In the genomic region with DNA sequence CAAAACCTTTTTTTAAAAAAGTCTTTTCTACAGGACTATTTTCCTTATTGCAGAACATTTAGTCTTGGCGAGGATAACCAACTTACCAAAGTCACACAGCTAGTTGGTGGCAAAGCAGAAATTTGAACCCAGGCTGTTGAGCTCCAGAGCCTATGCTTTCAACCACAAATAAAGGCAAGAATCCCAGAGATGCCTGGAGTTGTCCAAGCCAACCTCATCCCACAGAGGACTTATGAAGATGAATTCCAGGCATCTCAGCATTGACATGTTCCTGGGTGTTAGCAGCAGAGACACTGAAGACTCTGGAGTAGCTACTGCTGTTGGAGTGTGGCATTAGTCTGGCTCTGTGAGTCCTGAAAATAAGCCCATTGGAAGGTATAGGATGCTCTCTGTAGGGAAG, we compare ENCODE assay signal across 17 cellular contexts.
A peak's percentile ranks its signal among the peaks of the same experiment; 100 is the strongest.
DNase-seq lines count a peak whose midpoint lies in the region; ATAC-seq and TF ChIP-seq lines count a peak whose summit lies in the region.
"Had no signal": no experiment of that assay in that cellular context is flagged by ENCODE, and none has a peak within 500 bp of the region (broad histone marks: within the 10 kb centered on the region; RNA-seq: fewer than 3 reads in every experiment).

No MANE protein-coding gene starts in this region.

- peaks cover 2% of the 10 kb centered on the region for H3K36me3 Mint-ChIP-seq in activated CD4-positive, alpha-beta T cell treated with anti-CD3 and anti-CD28 coated beads, Interleukin-2, amount 10 ng/mL, durations not matched to agents 24 days and 14 days (ENCODE audit: low read depth)
- H3K36me3 Mint-ChIP-seq in activated T-cell treated with anti-CD3 and anti-CD28 coated beads, Interleukin-2, amount 50 U/mL, for 72 hours (ENCODE audit: insufficient read depth in 2 of 2) = peaks cover 2 to 3% of the 10 kb centered on the region in 2 donors
- H3K36me3 Mint-ChIP-seq: CD8-positive, alpha-beta T cell had no signal

- no peak for TF ChIP-seq POLR2A in stomach (IDR thresholded peaks at IDR 0.05)

- H3K36me3 ChIP-seq in smooth muscle cell (ENCODE audit: low read depth) (no peaks in the 10 kb centered on the region), stomach (no peaks in the 10 kb centered on the region)
- H3K36me3 ChIP-seq: BLaER1 had no signal

- H3K4me1 ChIP-seq in smooth muscle cell (ENCODE audit: low read depth) = no peaks in the 10 kb centered on the region
- H3K4me1 ChIP-seq in stomach = peaks cover 0 to 7% (median 0%) of the 10 kb centered on the region in 4 donors
- H3K4me1 ChIP-seq: BLaER1 had no signal

- TF ChIP-seq CTCF in smooth muscle cell (IDR thresholded peaks at IDR 0.05; ENCODE audit: borderline replicate concordance, insufficient read depth, poor library complexity, severe bottlenecking) (no peak), stomach (IDR thresholded peaks at IDR 0.05) (no peak)

- peaks cover 17% of the 10 kb centered on the region for H3F3A ChIP-seq in smooth muscle cell (ENCODE audit: low read depth)

- no peaks in the 10 kb centered on the region for H3K27me3 ChIP-seq in smooth muscle cell (ENCODE audit: low read depth)
- H3K27me3 ChIP-seq in stomach = no peaks in the 10 kb centered on the region
- H3K27me3 ChIP-seq: BLaER1 had no signal

- ATAC-seq in activated T-cell treated with anti-CD3 and anti-CD28 coated beads, Interleukin-2, amount 50 U/mL, for 72 hours (replicated peaks in 1 of 2) = no peak
- ATAC-seq: CD8-positive, alpha-beta T cell had no signal

- H3K27ac ChIP-seq in smooth muscle cell (ENCODE audit: low read depth) (no peak overlapping the region), stomach (no peak overlapping the region)
- H3K27ac ChIP-seq: 22Rv1, BLaER1, C4-2B had no signal

- H3K9ac ChIP-seq in smooth muscle cell (ENCODE audit: low read depth) = no peak overlapping the region
- H3K9ac ChIP-seq: BLaER1 had no signal

- H3K4me3 ChIP-seq in smooth muscle cell = no peak overlapping the region
- H3K4me3 ChIP-seq in stomach = no peak overlapping the region
- H3K4me3 ChIP-seq: BLaER1 had no signal

- H3K79me2 ChIP-seq in smooth muscle cell (ENCODE audit: low read depth) = no peaks in the 10 kb centered on the region

- H3K27me3 Mint-ChIP-seq in activated CD4-positive, alpha-beta T cell treated with anti-CD3 and anti-CD28 coated beads, Interleukin-2, amount 10 ng/mL, durations not matched to agents 24 days and 14 days = no peaks in the 10 kb centered on the region
- H3K27me3 Mint-ChIP-seq in activated T-cell treated with anti-CD3 and anti-CD28 coated beads, Interleukin-2, amount 50 U/mL, for 72 hours (ENCODE audit: low read depth) = no peaks in the 10 kb centered on the region
- H3K27me3 Mint-ChIP-seq: B cell; CD4-positive, CD25-positive, alpha-beta regulatory T cell had no signal

- H3K4me3 Mint-ChIP-seq in activated CD4-positive, alpha-beta T cell treated with anti-CD3 and anti-CD28 coated beads, Interleukin-2, amount 10 ng/mL, durations not matched to agents 24 days and 14 days = no peak overlapping the region
- no peak overlapping the region for H3K4me3 Mint-ChIP-seq in activated T-cell treated with anti-CD3 and anti-CD28 coated beads, Interleukin-2, amount 50 U/mL, for 72 hours
- H3K4me3 Mint-ChIP-seq: B cell; CD4-positive, CD25-positive, alpha-beta regulatory T cell; CD8-positive, alpha-beta T cell had no signal

- WGBS in smooth muscle cell (ENCODE audit: low lambda C conversion rate) = 90% methylated on average over 1 of the region's 1 CpG
- 89 to 99% (median 97%) methylated on average over 1 of the region's 1 CpG for WGBS in stomach, 5 donors

- no peak overlapping the region for H2AFZ ChIP-seq in smooth muscle cell (ENCODE audit: low read depth)

- intact Hi-C loops in activated CD4-positive, alpha-beta T cell treated with anti-CD3 and anti-CD28 coated beads, Interleukin-2, amount 10 ng/mL, durations not matched to agents 24 days and 14 days (cut with micrococcal nuclease) = no loop called here
- intact Hi-C loops in stomach (cut with DNase I; ENCODE audit: low total_unique reads) = no loop called here

- peaks cover 12% of the 10 kb centered on the region for H4K20me1 ChIP-seq in smooth muscle cell (ENCODE audit: low read depth)
- H4K20me1 ChIP-seq: BLaER1 had no signal

- no peak for TF ChIP-seq EP300 in stomach (IDR thresholded peaks at IDR 0.05)

- H3K4me2 ChIP-seq in smooth muscle cell = peak overlapping the region; percentile 6
- H3K4me2 ChIP-seq: BLaER1 had no signal

- peaks cover 16% of the 10 kb centered on the region for H3K9me3 Mint-ChIP-seq in activated CD4-positive, alpha-beta T cell treated with anti-CD3 and anti-CD28 coated beads, Interleukin-2, amount 10 ng/mL, durations not matched to agents 24 days and 14 days
- H3K9me3 Mint-ChIP-seq in activated T-cell treated with anti-CD3 and anti-CD28 coated beads, Interleukin-2, amount 50 U/mL, for 72 hours = peaks cover 2 to 9% of the 10 kb centered on the region in 2 donors
- H3K9me3 Mint-ChIP-seq: CD8-positive, alpha-beta T cell had no signal

- H3K4me1 Mint-ChIP-seq in activated CD4-positive, alpha-beta T cell treated with anti-CD3 and anti-CD28 coated beads, Interleukin-2, amount 10 ng/mL, durations not matched to agents 24 days and 14 days = peaks cover 16% of the 10 kb centered on the region
- H3K4me1 Mint-ChIP-seq in activated T-cell treated with anti-CD3 and anti-CD28 coated beads, Interleukin-2, amount 50 U/mL, for 72 hours (ENCODE audit: low read depth) = peaks cover 21% of the 10 kb centered on the region

- no peak overlapping the region for H3K27ac Mint-ChIP-seq in activated CD4-positive, alpha-beta T cell treated with anti-CD3 and anti-CD28 coated beads, Interleukin-2, amount 10 ng/mL, durations not matched to agents 24 days and 14 days
- H3K27ac Mint-ChIP-seq in activated T-cell treated with anti-CD3 and anti-CD28 coated beads, Interleukin-2, amount 50 U/mL, for 72 hours = no peak overlapping the region
- H3K27ac Mint-ChIP-seq: B cell; CD8-positive, alpha-beta T cell had no signal

- H3K9me3 ChIP-seq in smooth muscle cell (replicated peaks; ENCODE audit: low read depth) (no peaks in the 10 kb centered on the region), stomach (no peaks in the 10 kb centered on the region)
- H3K9me3 ChIP-seq: BLaER1, Caco-2 had no signal

- DNase-seq in activated CD4-positive, alpha-beta T cell treated with anti-CD3 and anti-CD28 coated beads, Interleukin-2, amount 10 ng/mL, durations not matched to agents 24 days and 14 days = peak; percentile 30
- no peak for DNase-seq in activated CD4-positive, alpha-beta T cell treated with anti-CD3 and anti-CD28 coated beads for 4 hours
- DNase-seq in myocyte (ENCODE audit: low read depth) (peak; percentile 84), smooth muscle cell (lab: John Stamatoyannopoulos, UW; ENCODE audit: unreplicated experiment) (no peak), stomach (no peak)
- no peak for DNase-seq in activated T-cell treated with anti-CD3 and anti-CD28 coated beads, Interleukin-2, amount 50 U/mL, for 72 hours
- DNase-seq: Caco-2; CD4-positive, CD25-positive, alpha-beta regulatory T cell; CD8-positive, alpha-beta T cell; DMS153; DND-41; GOT3; HCEC 1CT had no signal

Comparison
In these comparisons a context has a peak if more than half of its experiments do, and no peak if none do; other contexts are left out.
1. DNase-seq: peak in activated CD4-positive, alpha-beta T cell treated with anti-CD3 and anti-CD28 coated beads, Interleukin-2, amount 10 ng/mL, durations not matched to agents 24 days and 14 days (single experiment) and myocyte (single experiment); none in activated CD4-positive, alpha-beta T cell treated with anti-CD3 and anti-CD28 coated beads for 4 hours (0 of 2), smooth muscle cell (single experiment), stomach (single experiment) and activated T-cell treated with anti-CD3 and anti-CD28 coated beads, Interleukin-2, amount 50 U/mL, for 72 hours (0 of 2).